In the genomic region with DNA sequence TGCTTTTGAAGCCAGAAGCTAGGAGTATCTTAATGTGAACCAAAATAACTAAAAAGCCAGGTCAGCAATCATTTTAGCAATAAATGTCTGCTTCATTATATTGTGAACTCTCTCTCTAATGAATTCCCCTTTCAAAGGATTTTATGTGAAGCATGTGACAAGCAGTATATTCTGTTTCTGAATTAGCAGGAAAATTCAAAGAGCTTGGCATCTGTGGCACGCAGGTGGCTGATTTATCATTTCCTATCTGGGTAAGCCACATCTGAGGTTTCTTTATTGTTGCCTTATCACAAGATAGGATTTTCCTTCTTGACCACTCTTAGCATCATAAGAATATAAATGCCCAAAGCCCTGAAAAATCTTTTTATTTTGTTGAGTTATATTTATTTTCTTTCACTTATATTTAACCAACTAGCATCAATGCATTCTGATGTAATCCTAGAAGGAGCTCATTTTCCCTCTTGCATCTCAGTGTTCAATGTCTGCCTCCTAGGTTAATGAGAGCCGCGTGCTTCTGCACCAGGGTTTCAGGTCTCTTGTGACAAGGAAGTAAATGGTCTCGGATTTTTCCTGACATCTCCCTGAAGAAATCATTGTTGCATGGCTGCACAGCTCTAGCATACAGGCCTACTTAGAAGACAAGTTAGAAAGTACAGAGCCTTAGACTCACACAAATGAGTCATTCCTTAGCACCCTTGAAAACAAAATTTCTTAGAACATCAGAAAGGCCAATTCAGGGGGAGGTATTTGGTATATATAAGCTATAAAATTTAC, we compare ENCODE assay signal across 18 cellular contexts. TPM values are rescaled to one million over a fixed set of nuclear protein-coding genes. Genes with fewer than 3 reads are reported as not detected.
A peak's percentile ranks its signal among the peaks of the same experiment; 100 is the strongest.
DNase-seq lines count a peak whose midpoint lies in the region; ATAC-seq, FAIRE-seq and TF ChIP-seq lines count a peak whose summit lies in the region.
"Had no signal": no experiment of that assay in that cellular context is flagged by ENCODE, and none has a peak within 500 bp of the region (broad histone marks: within the 10 kb centered on the region; RNA-seq: fewer than 3 reads in every experiment).

No MANE protein-coding gene starts in this region.

- H3K9ac ChIP-seq in IMR-90 (ENCODE audit: low read depth, low read length): no peak overlapping the region
- no peak overlapping the region for H3K9ac ChIP-seq in astrocyte (ENCODE audit: low read length)
- H3K9ac ChIP-seq in neural progenitor cell: no peak overlapping the region

- H3K36me3 ChIP-seq in IMR-90 (ENCODE audit: control insufficient read depth, insufficient read depth, low read length) (no peaks in the 10 kb centered on the region), astrocyte (ENCODE audit: insufficient read depth, low read length) (no peaks in the 10 kb centered on the region), neural progenitor cell (no peaks in the 10 kb centered on the region), testis (ENCODE audit: low read depth, missing control alignments) (no peaks in the 10 kb centered on the region)

- no peak overlapping the region for H3K4me3 ChIP-seq in IMR-90 (ENCODE audit: insufficient read depth, low read depth, low read length)
- no peak overlapping the region for H3K4me3 ChIP-seq in astrocyte (ENCODE audit: insufficient read depth, low read depth, low read length)
- no peak overlapping the region for H3K4me3 ChIP-seq in neural progenitor cell
- H3K4me3 ChIP-seq in testis: no peak overlapping the region

- H3K14ac ChIP-seq in IMR-90 (replicated peaks; ENCODE audit: low read depth, low read length): no peak overlapping the region; the same call in 1 of the 2 replicates

- no peaks in the 10 kb centered on the region for H3K79me1 ChIP-seq in IMR-90 (ENCODE audit: low read depth in 1 of 2, low read length in 2 of 2)

- dilution Hi-C loops in IMR-90 (cut with HindIII; ENCODE audit: low sequenced_read_pairs, unreplicated experiment): no loop called here

- no peaks in the 10 kb centered on the region for H3K27me3 Mint-ChIP-seq in astrocyte (ENCODE audit: low read depth, unreplicated experiment)
- no peaks in the 10 kb centered on the region for H3K27me3 Mint-ChIP-seq in neural progenitor cell (ENCODE audit: insufficient read depth, low read depth)
- H3K27me3 Mint-ChIP-seq: IgD-negative memory B cell had no signal

- H2AK9ac ChIP-seq in IMR-90 (replicated peaks; ENCODE audit: low read depth, low read length, poor library complexity): no peak overlapping the region

- H3K4me1 Mint-ChIP-seq in astrocyte (ENCODE audit: low read depth, unreplicated experiment) (peaks cover 20% of the 10 kb centered on the region), neural progenitor cell (peaks cover 12% of the 10 kb centered on the region)

- no peak overlapping the region for H3K27ac ChIP-seq in IMR-90 (ENCODE audit: insufficient read depth, low read length)
- no peak overlapping the region for H3K27ac ChIP-seq in astrocyte (ENCODE audit: low read depth, low read length)
- H3K27ac ChIP-seq in neural progenitor cell: no peak overlapping the region
- H3K27ac ChIP-seq in testis: no peak overlapping the region
- H3K27ac ChIP-seq: RWPE1 had no signal

- peaks cover 5% of the 10 kb centered on the region for H3K4me1 ChIP-seq in IMR-90 (ENCODE audit: control insufficient read depth, insufficient read depth, low read length)
- no peaks in the 10 kb centered on the region for H3K4me1 ChIP-seq in astrocyte (ENCODE audit: insufficient read depth, low read length)
- H3K4me1 ChIP-seq in neural progenitor cell: peaks cover 11% of the 10 kb centered on the region
- no peaks in the 10 kb centered on the region for H3K4me1 ChIP-seq in testis

- H3K4ac ChIP-seq in IMR-90 (ENCODE audit: low read depth, low read length): peak overlapping the region; percentile 38

- H3K79me2 ChIP-seq in astrocyte (ENCODE audit: insufficient read depth, low read length) (no peaks in the 10 kb centered on the region), neural progenitor cell (ENCODE audit: low read depth) (no peaks in the 10 kb centered on the region)

- no CpG with 5 or more reads among the region's 4 CpGs for WGBS in IMR-90 (ENCODE audit: extremely low coverage in 2 of 2, insufficient read length in 1 of 2), 2 experiments
- 76 to 77% methylated on average over 4 of the region's 4 CpGs for WGBS in testis, 2 donors

- H2BK20ac ChIP-seq in IMR-90 (ENCODE audit: low read depth, low read length): no peak overlapping the region; the same call in 1 of the 2 replicates

- no peak overlapping the region for H3K18ac ChIP-seq in IMR-90 (ENCODE audit: low read depth, low read length)

- H4K5ac ChIP-seq in IMR-90 (ENCODE audit: low read depth, low read length): no peak overlapping the region

- H4K8ac ChIP-seq in IMR-90 (ENCODE audit: low read depth in 2 of 2, low read length in 2 of 2): peak overlapping the region in 1 of 2 experiments; percentile 72; a peak in 1 of 4 replicates

- no peak overlapping the region for H3K4me2 ChIP-seq in IMR-90 (ENCODE audit: low read depth, low read length)
- H3K4me2 ChIP-seq in astrocyte (ENCODE audit: low read length): no peak overlapping the region
- no peak overlapping the region for H3K4me2 ChIP-seq in neural progenitor cell

- H3K9me3 ChIP-seq in IMR-90 (ENCODE audit: control insufficient read depth, insufficient read depth, low read length) (no peaks in the 10 kb centered on the region), astrocyte (ENCODE audit: insufficient read depth, low read depth, low read length) (no peaks in the 10 kb centered on the region), neural progenitor cell (ENCODE audit: low read depth) (no peaks in the 10 kb centered on the region), testis (no peaks in the 10 kb centered on the region)

- in situ Hi-C loops in IMR-90 (cut with MboI; ENCODE audit: low sequenced_read_pairs): no loop called here

- no peak for TF ChIP-seq POLR2A in IMR-90 (IDR thresholded peaks at IDR 0.05; ENCODE audit: low read depth, low read length)
- TF ChIP-seq POLR2A in testis (IDR thresholded peaks at IDR 0.05): no peak

- H2BK15ac ChIP-seq in IMR-90 (ENCODE audit: low read depth, low read length): no peak overlapping the region

- H3K27ac Mint-ChIP-seq in astrocyte (ENCODE audit: unreplicated experiment) (peak overlapping the region; percentile 6), neural progenitor cell (peak overlapping the region; percentile 65)
- H3K27ac Mint-ChIP-seq: IgD-negative memory B cell; T-helper 2 cell treated with Interferon-gamma antibody and Interleukin-4, amounts not matched to agents 5 μg/mL and 100 μg/mL, for 36 hours had no signal

- no TSS peak for BruUV-seq in IMR-90 (replicated peaks; lab: Mats Ljungman, UMichigan)

- no peak for FAIRE-seq in astrocyte (lab: Jason Lieb, UNC)

- no peaks in the 10 kb centered on the region for H3F3A ChIP-seq in neural progenitor cell (ENCODE audit: low read depth)

- TF ChIP-seq CTCF in IMR-90 (conservative IDR thresholded peaks at IDR 0.05; ENCODE audit: low read depth, low read length) (no peak), astrocyte (IDR thresholded peaks at IDR 0.05; ENCODE audit: insufficient read depth, low read depth, low read length) (no peak), neural progenitor cell (IDR thresholded peaks at IDR 0.05) (no peak), testis (IDR thresholded peaks at IDR 0.05) (no peak)

- CTCF ChIA-PET in IMR-90 (lab: Yijun Ruan, JAX): interaction anchor here (0.5 to 1.2 kb wide), 2 partner anchors 11 to 310 kb away, joined by 3 to 4 read pairs; no protein-coding TSS in a partner anchor

- no peak for DNase-seq in activated CD4-positive, CD25-positive, alpha-beta regulatory T cell treated with anti-CD3 and anti-CD28 coated beads, Interleukin-2, amount 50 U/mL, for 72 hours
- DNase-seq in IMR-90 (peak; percentile 32), astrocyte (ENCODE audit: low read depth) (peak; percentile 33), neural progenitor cell (ENCODE audit: low spot score) (peak; percentile 18), middle frontal gyrus (ENCODE audit: extremely low spot score, low spot score) (no peak), testis (no peak), CD1c-positive myeloid dendritic cell (ENCODE audit: extremely low spot score) (no peak)
- DNase-seq: COR-L47; left colon; naive B cell; NCI-H1436; NCI-H69; right cardiac atrium; stimulated activated naive CD4-positive, alpha-beta T cell treated with Interleukin-2 at 50 U/mL for 16 hours had no signal

- H3K4me3 Mint-ChIP-seq in astrocyte (ENCODE audit: unreplicated experiment): peak overlapping the region; percentile 11
- no peak overlapping the region for H3K4me3 Mint-ChIP-seq in neural progenitor cell
- H3K4me3 Mint-ChIP-seq: IgD-negative memory B cell; naive B cell; T-helper 2 cell treated with Interferon-gamma antibody and Interleukin-4, amounts not matched to agents 5 μg/mL and 100 μg/mL, for 36 hours had no signal

- H2BK5ac ChIP-seq in IMR-90 (ENCODE audit: low read depth, low read length, poor library complexity, severe bottlenecking): no peak overlapping the region

- TF ChIP-seq RAD21 in IMR-90 (IDR thresholded peaks at IDR 0.05; ENCODE audit: low read length): no peak

- H2AFZ ChIP-seq in IMR-90 (replicated peaks; ENCODE audit: low read length, poor library complexity) (no peak overlapping the region), astrocyte (ENCODE audit: low read depth, low read length) (no peak overlapping the region), neural progenitor cell (replicated peaks) (peak overlapping the region; percentile 65)

- H3K27me3 ChIP-seq in IMR-90 (ENCODE audit: control insufficient read depth, insufficient read depth, low read length) (no peaks in the 10 kb centered on the region), astrocyte (ENCODE audit: insufficient read depth, low read length) (no peaks in the 10 kb centered on the region), neural progenitor cell (no peaks in the 10 kb centered on the region), testis (no peaks in the 10 kb centered on the region)

- no peaks in the 10 kb centered on the region; the same call in 1 of the 2 replicates for H3K9me1 ChIP-seq in IMR-90 (ENCODE audit: insufficient read depth, low read length)

- H4K91ac ChIP-seq in IMR-90 (ENCODE audit: insufficient read depth, low read depth, low read length): no peak overlapping the region

- peak; percentile 35 to 73 for ATAC-seq in activated CD4-positive, CD25-positive, alpha-beta regulatory T cell treated with anti-CD3 and anti-CD28 coated beads, Interleukin-2, amount 50 U/mL, for 24 hours
- peak; percentile 57; the same call in 1 of the 2 replicates for ATAC-seq in IMR-90 (ENCODE audit: low read depth)
- ATAC-seq: left colon, right cardiac atrium had no signal

- 0 out of 2 replicates have a peak overlapping the region, but pooled peaks have one; percentile 2 for H2BK120ac ChIP-seq in IMR-90 (ENCODE audit: low read depth, low read length)

- H3K56ac ChIP-seq in IMR-90 (ENCODE audit: extremely low read depth, insufficient read depth, low read length): no peak overlapping the region

- H3K9me3 Mint-ChIP-seq in astrocyte (ENCODE audit: unreplicated experiment): no peaks in the 10 kb centered on the region
- H3K9me3 Mint-ChIP-seq in neural progenitor cell: no peaks in the 10 kb centered on the region
- H3K9me3 Mint-ChIP-seq: IgD-negative memory B cell; naive B cell; T-helper 2 cell treated with Interferon-gamma antibody and Interleukin-4, amounts not matched to agents 5 μg/mL and 100 μg/mL, for 36 hours had no signal

- H3K23ac ChIP-seq in IMR-90 (ENCODE audit: low read depth, low read length): 0 out of 2 replicates have a peak overlapping the region, but pooled peaks have one; percentile 58

- H3K36me3 Mint-ChIP-seq in astrocyte (ENCODE audit: low read depth, unreplicated experiment) (no peaks in the 10 kb centered on the region), neural progenitor cell (no peaks in the 10 kb centered on the region)
- H3K36me3 Mint-ChIP-seq: IgD-negative memory B cell, naive B cell had no signal

- POLR2A ChIA-PET in IMR-90 (lab: Charles Lee; ENCODE audit: unreplicated experiment): interaction anchor here (0.6 kb wide), 1 partner anchor 14 kb away, joined by 3 read pairs; no protein-coding TSS in a partner anchor

- intact Hi-C loops in IMR-90 (cut with micrococcal nuclease): no loop called here
- intact Hi-C loops in testis (cut with DNase I; ENCODE audit: low total_unique reads): no loop called here

- H4K20me1 ChIP-seq in IMR-90 (ENCODE audit: insufficient read depth, low read length) (no peaks in the 10 kb centered on the region), astrocyte (ENCODE audit: insufficient read depth, low read length) (no peaks in the 10 kb centered on the region), neural progenitor cell (ENCODE audit: low read depth) (no peaks in the 10 kb centered on the region)

- H2AK5ac ChIP-seq in IMR-90 (ENCODE audit: low read depth, low read length): no peak overlapping the region

RNA-seq across cellular contexts. Expression of a gene that starts 57.0 kb away (rescaled TPM):
- total RNA-seq in IMR-90 (2012; rRNA removed) (44.8 and 45.0 TPM in 2 replicates), astrocyte (25.1 and 25.3 TPM in 2 replicates), neural progenitor cell (ENCODE audit: low replicate concordance) (8.0 and 10.1 TPM in 2 replicates), testis (10 to 100 TPM in 1 of 2 donors, 1 to 10 TPM in 1; 8.5 to 10.8 TPM)
- polyA plus RNA-seq in IMR-90 (2012; rRNA removed) (8.8 and 10.5 TPM in 2 replicates), testis (ENCODE audit: insufficient read depth, low read depth, low replicate concordance) (3.8 TPM)
- 2.9 and 3.7 TPM in 2 replicates for polyA plus RNA-seq in IMR-90 (2012; cell fraction: cytosol; rRNA removed)
- polyA plus RNA-seq in IMR-90 (2012; cell fraction: nucleus; rRNA removed; ENCODE audit: low replicate concordance): 8.4 and 31.2 TPM in 2 replicates

Comparison
In these comparisons a context has a peak if more than half of its experiments do, and no peak if none do; other contexts are left out.
1. DNase-seq: peak in IMR-90 (single experiment), astrocyte (single experiment) and neural progenitor cell (single experiment); none in activated CD4-positive, CD25-positive, alpha-beta regulatory T cell treated with anti-CD3 and anti-CD28 coated beads, Interleukin-2, amount 50 U/mL, for 72 hours (single experiment), middle frontal gyrus (single experiment), testis (single experiment) and CD1c-positive myeloid dendritic cell (single experiment).